In genomic region chr18:501406-501714, GRCh38 we compare ENCODE assay signal across 20 cellular contexts. TPM values are rescaled to one million over a fixed set of nuclear protein-coding genes. Genes with fewer than 3 reads are reported as not detected.
A peak's percentile ranks its signal among the peaks of the same experiment; 100 is the strongest.
DNase-seq lines count a peak whose midpoint lies in the region; FAIRE-seq and TF ChIP-seq lines count a peak whose summit lies in the region.
"Had no signal": no experiment of that assay in that cellular context is flagged by ENCODE, and none has a peak within 500 bp of the region (broad histone marks: within the 10 kb centered on the region; RNA-seq: fewer than 3 reads in every experiment).

No MANE protein-coding gene starts in this region.

- TF ChIP-seq CTCF in H9 (conservative IDR thresholded peaks at IDR 0.05) (no peak), astrocyte (IDR thresholded peaks at IDR 0.05; ENCODE audit: insufficient read depth, low read depth, low read length) (no peak)

- H3K27me3 ChIP-seq in H9 (ENCODE audit: insufficient read depth, low read length) (peaks cover 28% of the 10 kb centered on the region; the same call in 1 of the 2 replicates), astrocyte (ENCODE audit: insufficient read depth, low read length) (peaks cover 25% of the 10 kb centered on the region), iPS-18a (ENCODE audit: control insufficient read depth, insufficient read depth, low read length) (peaks cover 65% of the 10 kb centered on the region), trophoblast cell (ENCODE audit: insufficient read depth, low read length) (peaks cover 19% of the 10 kb centered on the region)
- H3K27me3 ChIP-seq in CD4-positive, alpha-beta memory T cell (ENCODE audit: insufficient read depth, low read length): peaks cover 13% of the 10 kb centered on the region

- H3K23me2 ChIP-seq in H9 (ENCODE audit: insufficient read length, low read depth, low read length, poor library complexity, severe bottlenecking): peaks cover 18% of the 10 kb centered on the region

- H2AK5ac ChIP-seq in H9 (ENCODE audit: insufficient read length, low read length) (no peak overlapping the region), trophoblast cell (ENCODE audit: low read length) (no peak overlapping the region)

- no peak overlapping the region for H4K12ac ChIP-seq in trophoblast cell (ENCODE audit: low read depth, low read length)

- intact Hi-C loops in CD4-positive, alpha-beta memory T cell (cut with micrococcal nuclease): no loop called here

- peak overlapping the region; percentile 76 to 92 for H3K4me3 Mint-ChIP-seq in H9
- H3K4me3 Mint-ChIP-seq in astrocyte (ENCODE audit: unreplicated experiment): peak overlapping the region; percentile 81
- H3K4me3 Mint-ChIP-seq in CD4-positive, alpha-beta memory T cell: peak overlapping the region in 1 of 8 donors; percentile 6
- H3K4me3 Mint-ChIP-seq: activated naive CD4-positive, alpha-beta T cell treated with anti-CD3 and anti-CD28 coated beads, Interleukin-2, amount 10 ng/mL, durations not matched to agents 7 days and 5 days had no signal

- WGBS in H9 (ENCODE audit: extremely low coverage, insufficient read length, low lambda C conversion rate): no CpG with 5 or more reads among the region's 11 CpGs
- WGBS in trophoblast cell (ENCODE audit: extremely low coverage, insufficient coverage, insufficient read length): no CpG with 5 or more reads among the region's 11 CpGs

- no peak overlapping the region for H3T11ph ChIP-seq in H9 (ENCODE audit: low read length)

- H3K9me3 Mint-ChIP-seq in H9: no peaks in the 10 kb centered on the region
- peaks cover 6% of the 10 kb centered on the region for H3K9me3 Mint-ChIP-seq in astrocyte (ENCODE audit: unreplicated experiment)
- peaks cover 0 to 2% (median 0%) of the 10 kb centered on the region in 8 donors for H3K9me3 Mint-ChIP-seq in CD4-positive, alpha-beta memory T cell
- H3K9me3 Mint-ChIP-seq: activated naive CD4-positive, alpha-beta T cell treated with anti-CD3 and anti-CD28 coated beads, Interleukin-2, amount 10 ng/mL, durations not matched to agents 7 days and 5 days had no signal

- FAIRE-seq in astrocyte (lab: Jason Lieb, UNC) (no peak), GM19239 (lab: Jason Lieb, UNC) (no peak)

- no peak overlapping the region for H4K5ac ChIP-seq in H9 (ENCODE audit: insufficient read length, low read depth, low read length)

- no peak overlapping the region for H3K18ac ChIP-seq in H9 (ENCODE audit: insufficient read length, low read depth, low read length)
- no peak overlapping the region for H3K18ac ChIP-seq in trophoblast cell (ENCODE audit: low read length)

- no peaks in the 10 kb centered on the region for H3K79me1 ChIP-seq in H9 (ENCODE audit: insufficient read depth, low read depth, low read length, poor library complexity, severe bottlenecking)
- H3K79me1 ChIP-seq in trophoblast cell (ENCODE audit: low read length): peaks cover 2% of the 10 kb centered on the region

- H2BK5ac ChIP-seq in H9 (ENCODE audit: insufficient read length, low read length) (no peak overlapping the region), trophoblast cell (ENCODE audit: low read depth, low read length, poor library complexity) (no peak overlapping the region)

- H4K20me1 ChIP-seq in H9 (ENCODE audit: control insufficient read depth, insufficient read depth, insufficient read length) (no peaks in the 10 kb centered on the region), astrocyte (ENCODE audit: insufficient read depth, low read length) (peaks cover 4% of the 10 kb centered on the region)

- H3K4ac ChIP-seq in H9 (ENCODE audit: low read depth, low read length) (no peak overlapping the region), trophoblast cell (ENCODE audit: low read depth, low read length) (no peak overlapping the region)

- H3K4me3 ChIP-seq in astrocyte (ENCODE audit: insufficient read depth, low read depth, low read length) (peak overlapping the region; percentile 68), iPS-18a (ENCODE audit: low read length) (peak overlapping the region; percentile 70), trophoblast cell (ENCODE audit: low read depth, low read length) (no peak overlapping the region)
- H3K4me3 ChIP-seq in CD4-positive, alpha-beta memory T cell (ENCODE audit: low read length in 2 of 2): no peak overlapping the region

- POLR2A ChIA-PET in CD4-positive, alpha-beta memory T cell (lab: Charles Lee; ENCODE audit: partially characterized antibody): no interaction called here

- H3K9me3 ChIP-seq in H9 (ENCODE audit: control insufficient read depth, low read depth, low read length): no peaks in the 10 kb centered on the region
- H3K9me3 ChIP-seq in astrocyte (ENCODE audit: insufficient read depth, low read depth, low read length): no peaks in the 10 kb centered on the region
- no peaks in the 10 kb centered on the region for H3K9me3 ChIP-seq in iPS-18a (ENCODE audit: control insufficient read depth, low read depth, low read length)
- H3K9me3 ChIP-seq in trophoblast cell (ENCODE audit: insufficient read depth, low read depth, low read length): no peaks in the 10 kb centered on the region
- no peaks in the 10 kb centered on the region for H3K9me3 ChIP-seq in CD4-positive, alpha-beta memory T cell (ENCODE audit: control insufficient read depth in 1 of 2, low read length in 2 of 2)
- H3K9me3 ChIP-seq: BE2C, heart right ventricle, tibial nerve had no signal

- H3K27me3 Mint-ChIP-seq in H9 (ENCODE audit: low read depth) (peaks cover 86% of the 10 kb centered on the region), astrocyte (ENCODE audit: low read depth, unreplicated experiment) (peaks cover 26% of the 10 kb centered on the region)
- peaks cover 14 to 35% of the 10 kb centered on the region in 2 donors for H3K27me3 Mint-ChIP-seq in CD4-positive, alpha-beta memory T cell

- no peaks in the 10 kb centered on the region for H3K36me3 ChIP-seq in astrocyte (ENCODE audit: insufficient read depth, low read length)
- H3K36me3 ChIP-seq in iPS-18a (ENCODE audit: control insufficient read depth, low read depth, low read length): no peaks in the 10 kb centered on the region
- no peaks in the 10 kb centered on the region for H3K36me3 ChIP-seq in trophoblast cell (ENCODE audit: control insufficient read depth in 1 of 2, insufficient read depth in 2 of 2, low read length in 2 of 2)
- H3K36me3 ChIP-seq in CD4-positive, alpha-beta memory T cell (ENCODE audit: insufficient read depth, low read length): no peaks in the 10 kb centered on the region
- H3K36me3 ChIP-seq: BE2C, heart right ventricle, tibial nerve had no signal

- H3K14ac ChIP-seq in H9 (ENCODE audit: insufficient read depth, low read length): no peak overlapping the region; the same call in 1 of the 2 replicates
- H3K14ac ChIP-seq in trophoblast cell (ENCODE audit: low read length): no peak overlapping the region

- H3K23ac ChIP-seq in H9 (ENCODE audit: insufficient read length, low read depth, low read length): no peak overlapping the region
- H3K23ac ChIP-seq in trophoblast cell (ENCODE audit: low read length): no peak overlapping the region

- no peak overlapping the region for H2BK15ac ChIP-seq in H9 (ENCODE audit: low read depth, low read length)

- H3K4me2 ChIP-seq in H9 (ENCODE audit: insufficient read depth, insufficient read length, low read length) (peak overlapping the region; percentile 91), astrocyte (ENCODE audit: low read length) (peak overlapping the region; percentile 92), trophoblast cell (ENCODE audit: low read length) (peak overlapping the region; percentile 98)

- H2BK20ac ChIP-seq in H9 (ENCODE audit: low read depth, low read length, poor library complexity, severe bottlenecking): no peak overlapping the region

- no peak overlapping the region for H4K91ac ChIP-seq in H9 (ENCODE audit: insufficient read length, low read depth, low read length)
- H4K91ac ChIP-seq in trophoblast cell (ENCODE audit: low read depth, low read length): no peak overlapping the region

- no peak overlapping the region for H4K8ac ChIP-seq in H9 (replicated peaks; ENCODE audit: insufficient read length, low read depth, low read length)
- H4K8ac ChIP-seq in trophoblast cell (ENCODE audit: low read depth, low read length): no peak overlapping the region

- H3K56ac ChIP-seq in H9 (ENCODE audit: insufficient read length, low read depth, low read length): no peak overlapping the region

- H2BK120ac ChIP-seq in H9 (ENCODE audit: low read depth, low read length, poor library complexity, severe bottlenecking) (no peak overlapping the region), trophoblast cell (ENCODE audit: insufficient read depth, low read length, poor library complexity) (no peak overlapping the region)

- H3K27ac ChIP-seq in H9 (ENCODE audit: insufficient read length, low read depth, low read length): no peak overlapping the region
- H3K27ac ChIP-seq in astrocyte (ENCODE audit: low read depth, low read length): no peak overlapping the region
- no peak overlapping the region for H3K27ac ChIP-seq in iPS-18a (ENCODE audit: low read length)
- no peak overlapping the region for H3K27ac ChIP-seq in trophoblast cell (ENCODE audit: low read depth, low read length)
- H3K27ac ChIP-seq in CD4-positive, alpha-beta memory T cell (ENCODE audit: low read depth, low read length): no peak overlapping the region
- H3K27ac ChIP-seq: GM23248 had no signal

- DNase-seq in H9 (no peak), astrocyte (ENCODE audit: low read depth) (no peak), trophoblast cell (no peak), amygdala (lab: John Stamatoyannopoulos, UW) (no peak), glomerular visceral epithelial cell (ENCODE audit: extremely low spot score) (no peak), GM19239 (ENCODE audit: insufficient read length, low spot score) (no peak)
- no peak for DNase-seq in CD4-positive, alpha-beta memory T cell
- DNase-seq: activated CD8-positive, alpha-beta memory T cell treated with anti-CD3 and anti-CD28 coated beads, Interleukin-2, amount 50 U/mL, for 4 hours; activated naive CD4-positive, alpha-beta T cell treated with anti-CD3 and anti-CD28 coated beads, Interleukin-2, amount 10 ng/mL, durations not matched to agents 7 days and 5 days; BE2C; DMS79; erythroblast; GM23248; heart right ventricle; NCI-H2171; stimulated activated CD4-positive, alpha-beta T cell treated with anti-CD3 and anti-CD28 coated beads, Interleukin-4, amount 100 ng/mL, for 24 hours had no signal

- no peak overlapping the region for H3K9ac ChIP-seq in H9 (ENCODE audit: extremely low read depth, insufficient read length, low read length)
- H3K9ac ChIP-seq in astrocyte (ENCODE audit: low read length): peak overlapping the region; percentile 80
- no peak overlapping the region for H3K9ac ChIP-seq in iPS-18a (ENCODE audit: low read length)
- no peak overlapping the region for H3K9ac ChIP-seq in trophoblast cell (ENCODE audit: low read length)
- H3K9ac ChIP-seq: GM23248 had no signal

- H3K36me3 Mint-ChIP-seq in H9 (ENCODE audit: insufficient read depth in 1 of 3, low read depth in 3 of 3) (no peaks in the 10 kb centered on the region; a peak in 2 of 7 replicates), astrocyte (ENCODE audit: low read depth, unreplicated experiment) (peaks cover 2% of the 10 kb centered on the region)
- no peaks in the 10 kb centered on the region for H3K36me3 Mint-ChIP-seq in CD4-positive, alpha-beta memory T cell
- H3K36me3 Mint-ChIP-seq: activated naive CD4-positive, alpha-beta T cell treated with anti-CD3 and anti-CD28 coated beads, Interleukin-2, amount 10 ng/mL, durations not matched to agents 7 days and 5 days; IgD-negative memory B cell had no signal

- H3K4me1 ChIP-seq in H9 (ENCODE audit: insufficient read depth, low read length) (no peaks in the 10 kb centered on the region), astrocyte (ENCODE audit: insufficient read depth, low read length) (peaks cover 21% of the 10 kb centered on the region), iPS-18a (ENCODE audit: control insufficient read depth, low read depth, low read length) (peaks cover 10% of the 10 kb centered on the region), trophoblast cell (ENCODE audit: control insufficient read depth in 1 of 2, insufficient read depth in 2 of 2, low read length in 2 of 2) (peaks cover 14 to 25% of the 10 kb centered on the region in 2 experiments)
- H3K4me1 ChIP-seq in CD4-positive, alpha-beta memory T cell (ENCODE audit: insufficient read depth, low read length): no peaks in the 10 kb centered on the region
- H3K4me1 ChIP-seq: BE2C had no signal

- peaks cover 24% of the 10 kb centered on the region in 2 experiments for H3K4me1 Mint-ChIP-seq in H9
- peaks cover 15% of the 10 kb centered on the region for H3K4me1 Mint-ChIP-seq in astrocyte (ENCODE audit: low read depth, unreplicated experiment)
- peaks cover 0 to 14% (median 2%) of the 10 kb centered on the region in 4 donors for H3K4me1 Mint-ChIP-seq in CD4-positive, alpha-beta memory T cell

- CTCF ChIA-PET in CD4-positive, alpha-beta memory T cell (lab: Charles Lee; ENCODE audit: partially characterized antibody): no interaction called here

- no peak overlapping the region for H3K27ac Mint-ChIP-seq in H9
- no peak overlapping the region for H3K27ac Mint-ChIP-seq in astrocyte (ENCODE audit: unreplicated experiment)
- H3K27ac Mint-ChIP-seq in CD4-positive, alpha-beta memory T cell: no peak overlapping the region
- H3K27ac Mint-ChIP-seq: activated naive CD4-positive, alpha-beta T cell treated with anti-CD3 and anti-CD28 coated beads, Interleukin-2, amount 10 ng/mL, durations not matched to agents 7 days and 5 days; IgD-negative memory B cell had no signal

- H3K79me2 ChIP-seq in H9 (ENCODE audit: insufficient read depth, low read length): no peaks in the 10 kb centered on the region
- no peaks in the 10 kb centered on the region for H3K79me2 ChIP-seq in astrocyte (ENCODE audit: insufficient read depth, low read length)
- no peaks in the 10 kb centered on the region for H3K79me2 ChIP-seq in trophoblast cell (ENCODE audit: control insufficient read depth, insufficient read depth, low read length, poor library complexity)

- H2BK12ac ChIP-seq in H9 (ENCODE audit: insufficient read length, low read depth, low read length): no peak overlapping the region
- no peak overlapping the region for H2BK12ac ChIP-seq in trophoblast cell (ENCODE audit: low read length)

- H2AFZ ChIP-seq in H9 (ENCODE audit: low read length) (no peak overlapping the region), astrocyte (ENCODE audit: low read depth, low read length) (peak overlapping the region; percentile 41), trophoblast cell (ENCODE audit: insufficient read depth, low read length, poor library complexity) (no peak overlapping the region)
- H2AFZ ChIP-seq: GM23248 had no signal

RNA-seq across cellular contexts. Expression of gene COLEC12, which starts 0.9 kb away (rescaled TPM):
- 0.59 and 0.70 TPM in 2 replicates for total RNA-seq in H9 (2021)
- 11.6 and 13.2 TPM in 2 replicates for total RNA-seq in astrocyte
- polyA plus RNA-seq in trophoblast cell (2013): 15.0 and 15.2 TPM in 2 replicates
- total RNA-seq in CD4-positive, alpha-beta memory T cell: under 1 TPM; 0.17 to 0.28 TPM
- not detected for polyA plus RNA-seq in CD4-positive, alpha-beta memory T cell
- total RNA-seq: T-helper 1 cell treated with Interleukin-12 subunit alpha and Interleukin-12 subunit beta and Interleukin-4 antibody, amounts not matched to agents 30 ng/mL and 1 ng/mL, for 36 hours had no signal
- polyA plus RNA-seq: IgD-negative memory B cell had no signal

Comparison
In these comparisons a context has a peak if more than half of its experiments do, and no peak if none do; other contexts are left out.
1. H3K4me3 ChIP-seq: peak in astrocyte (single experiment) and iPS-18a (single experiment); none in trophoblast cell (single experiment) and CD4-positive, alpha-beta memory T cell (0 of 2).
2. Peak in every context shown above with its lines, with median percentiles within 50 percentile points of each other: H3K4me2 ChIP-seq.